1 cellular context compared by ENCODE assay signal in genomic region chr2:107687087-107687486, GRCh38.
TF ChIP-seq lines count a peak whose summit lies in the region.

No MANE protein-coding gene starts in this region.

TF ChIP-seq in H1, 55 proteins besides CTCF, POLR2A, EP300 and RAD21 (continued from another document):
- TF ChIP-seq CHD7 (IDR thresholded peaks at IDR 0.05; ENCODE audit: insufficient replicate concordance, low read length) (no peak), MAX (IDR thresholded peaks at IDR 0.05) (no peak), FOSL1 (IDR thresholded peaks at IDR 0.05; ENCODE audit: insufficient read depth, low read depth, low read length) (no peak), CTBP2 (IDR thresholded peaks at IDR 0.05; ENCODE audit: borderline replicate concordance, insufficient read depth, insufficient read length, low read length) (no peak), KDM1A (IDR thresholded peaks at IDR 0.05; ENCODE audit: borderline replicate concordance, low read length) (no peak), EZH2 (IDR thresholded peaks at IDR 0.05; ENCODE audit: low read depth, low read length, severe bottlenecking) (no peak)
